Comparison of ENCODE assay signal across 8 cellular contexts in genomic region chr11:6602096-6602940, GRCh38. TPM values are rescaled to one million over a fixed set of nuclear protein-coding genes. Genes with fewer than 3 reads are reported as not detected.
A peak's percentile ranks its signal among the peaks of the same experiment; 100 is the strongest.
DNase-seq lines count a peak whose midpoint lies in the region; ATAC-seq, FAIRE-seq and TF ChIP-seq lines count a peak whose summit lies in the region.

No MANE protein-coding gene starts in this region.

- H3K36me3 ChIP-seq in right atrium auricular region (peaks cover 34% of the 10 kb centered on the region), bronchial epithelial cell (ENCODE audit: control insufficient read depth, insufficient read depth, low read length) (peaks cover 20% of the 10 kb centered on the region)

- H3K27me3 ChIP-seq in right atrium auricular region (no peaks in the 10 kb centered on the region), bronchial epithelial cell (ENCODE audit: control insufficient read depth, insufficient read depth, low read length) (no peaks in the 10 kb centered on the region), mononuclear cell (ENCODE audit: insufficient read depth, low read length) (no peaks in the 10 kb centered on the region)

- no peak for FAIRE-seq in bronchial epithelial cell (lab: Jason Lieb, UNC)

- peak overlapping the region; percentile 95 to 96 for H3K27ac ChIP-seq in right atrium auricular region

- ATAC-seq in left cardiac atrium (no peak), HG03108 (IDR thresholded peaks at IDR 0.05; ENCODE audit: unreplicated experiment) (no peak), HG03457 (IDR thresholded peaks at IDR 0.05; ENCODE audit: unreplicated experiment) (no peak), GM19351 (IDR thresholded peaks at IDR 0.05; ENCODE audit: unreplicated experiment) (no peak)

- peak; percentile 26 for DNase-seq in right atrium auricular region (ENCODE audit: low spot score)
- no peak for DNase-seq in left cardiac atrium
- DNase-seq in bronchial epithelial cell (ENCODE audit: low read depth) = no peak
- DNase-seq in activated T-cell treated with anti-CD3 and anti-CD28 coated beads for 4 hours = no peak

- no peak for TF ChIP-seq CTCF in right atrium auricular region (IDR thresholded peaks at IDR 0.05)
- TF ChIP-seq CTCF in bronchial epithelial cell (IDR thresholded peaks at IDR 0.05; ENCODE audit: insufficient read depth, low read length, severe bottlenecking) = no peak

- H3K4me3 ChIP-seq in right atrium auricular region (peak overlapping the region; percentile 71 to 88), bronchial epithelial cell (ENCODE audit: low read depth, low read length) (peak overlapping the region; percentile 94), mononuclear cell (ENCODE audit: low read length) (peak overlapping the region; percentile 87)

- intact Hi-C loops in left cardiac atrium (cut with DNase I) = loop anchor here in 1 of 2 donors (5.0 kb wide), 1 partner anchor 80 kb away; the partner anchor contains the start of gene MRPL17

- H3K9me3 ChIP-seq in right atrium auricular region = no peaks in the 10 kb centered on the region
- H3K9me3 ChIP-seq in mononuclear cell (ENCODE audit: low read depth, low read length) = no peaks in the 10 kb centered on the region

- H3K4me1 ChIP-seq in right atrium auricular region (peaks cover 0 to 60% of the 10 kb centered on the region in 2 donors), mononuclear cell (ENCODE audit: insufficient read depth, low read length) (peaks cover 50% of the 10 kb centered on the region)

RNA-seq across cellular contexts. Expression of gene RRP8, which starts 1.1 kb away (rescaled TPM):
- 10 to 100 TPM in 1 of 2 donors, 1 to 10 TPM in 1; 9.7 to 12.2 TPM for total RNA-seq in right atrium auricular region
- total RNA-seq in left cardiac atrium = 10 to 100 TPM; 14.2 to 18.0 TPM
- total RNA-seq in bronchial epithelial cell = 10.3 and 10.5 TPM in 2 replicates
- total RNA-seq in mononuclear cell = 19.0 TPM

RNA-seq across cellular contexts. Expression of gene ILK, which starts 1.3 kb away (rescaled TPM):
- total RNA-seq in right atrium auricular region = 100 to 1,000 TPM; 142 to 193 TPM
- 100 to 1,000 TPM; 166 to 183 TPM for total RNA-seq in left cardiac atrium
- total RNA-seq in bronchial epithelial cell = 47.0 and 70.3 TPM in 2 replicates
- 45.5 TPM for total RNA-seq in mononuclear cell

RNA-seq across cellular contexts. Expression of gene TAF10, which starts 9.7 kb away (rescaled TPM):
- total RNA-seq in right atrium auricular region = 10 to 100 TPM; 26.6 to 54.0 TPM
- 100 to 1,000 TPM; 102 to 105 TPM for total RNA-seq in left cardiac atrium
- 43.2 and 70.2 TPM in 2 replicates for total RNA-seq in bronchial epithelial cell
- total RNA-seq in mononuclear cell = 33.2 TPM

RNA-seq across cellular contexts. Expression of gene TPP1, which starts 16.9 kb away (rescaled TPM):
- total RNA-seq in right atrium auricular region (10 to 100 TPM; 48.8 to 83.1 TPM), left cardiac atrium (10 to 100 TPM; 69.5 to 87.7 TPM), bronchial epithelial cell (23.7 and 40.8 TPM in 2 replicates), mononuclear cell (86.2 TPM)

RNA-seq across cellular contexts. Expression of gene DCHS1, which starts 53.3 kb away (rescaled TPM):
- total RNA-seq in right atrium auricular region (10 to 100 TPM in 1 of 2 donors, 1 to 10 TPM in 1; 9.3 to 23.0 TPM), left cardiac atrium (10 to 100 TPM; 14.4 to 15.8 TPM), bronchial epithelial cell (0.26 TPM in 2 replicates), mononuclear cell (3.8 TPM)
